ENCODE assay signal across 1 cellular context in the genomic region with DNA sequence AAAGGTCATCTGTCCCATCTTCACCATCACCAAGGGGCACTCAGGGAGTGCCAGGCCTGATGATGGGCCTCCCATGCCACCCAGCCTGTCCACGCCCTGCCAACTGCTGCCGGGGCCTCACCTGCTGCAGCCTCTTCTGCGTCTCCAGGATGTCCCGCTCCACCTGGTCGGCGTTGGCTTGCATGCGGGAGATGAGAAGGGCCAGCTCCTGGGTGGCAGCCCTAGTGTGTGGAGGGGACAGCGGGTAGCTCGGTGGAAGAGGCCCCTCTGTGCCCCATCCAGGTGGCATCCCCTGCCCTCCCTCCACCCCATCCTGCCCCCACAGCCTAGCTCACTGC.
TF ChIP-seq lines count a peak whose summit lies in the region.

No MANE protein-coding gene starts in this region.

TF ChIP-seq in H1, 55 proteins besides CTCF, POLR2A, EP300 and RAD21:
- TF ChIP-seq YY1 (IDR thresholded peaks at IDR 0.05; ENCODE audit: low read depth, low read length) (no peak), RNF2 (IDR thresholded peaks at IDR 0.05; ENCODE audit: borderline replicate concordance, low read depth, low read length, missing control alignments, poor library complexity, severe bottlenecking) (no peak), SP2 (IDR thresholded peaks at IDR 0.05; ENCODE audit: low read length) (no peak), TEAD4 (IDR thresholded peaks at IDR 0.05; ENCODE audit: low read depth, low read length) (no peak), SAP30 (IDR thresholded peaks at IDR 0.05; ENCODE audit: insufficient read depth, insufficient replicate concordance, low read length) (no peak), CTBP2 (IDR thresholded peaks at IDR 0.05; ENCODE audit: borderline replicate concordance, insufficient read depth, insufficient read length, low read length) (no peak), CHD1 (IDR thresholded peaks at IDR 0.05; ENCODE audit: low read depth, low read length) (no peak), EGR1 (IDR thresholded peaks at IDR 0.05; ENCODE audit: borderline replicate concordance, low read depth, low read length) (no peak), CREB1 (IDR thresholded peaks at IDR 0.05) (no peak), SP4 (IDR thresholded peaks at IDR 0.05; ENCODE audit: low read length) (no peak), NRF1 (IDR thresholded peaks at IDR 0.05; ENCODE audit: low read depth, low read length) (no peak), FOSL1 (IDR thresholded peaks at IDR 0.05; ENCODE audit: insufficient read depth, low read depth, low read length) (no peak), BACH1 (IDR thresholded peaks at IDR 0.05; ENCODE audit: low read length) (no peak), CBX8 (IDR thresholded peaks at IDR 0.05; ENCODE audit: borderline replicate concordance, low read depth, low read length) (no peak), JUND (IDR thresholded peaks at IDR 0.05; ENCODE audit: low read length) (no peak), RBBP5 (IDR thresholded peaks at IDR 0.05; ENCODE audit: borderline replicate concordance, low read depth, low read length) (no peak)
- TF ChIP-seq, protein P1, sequence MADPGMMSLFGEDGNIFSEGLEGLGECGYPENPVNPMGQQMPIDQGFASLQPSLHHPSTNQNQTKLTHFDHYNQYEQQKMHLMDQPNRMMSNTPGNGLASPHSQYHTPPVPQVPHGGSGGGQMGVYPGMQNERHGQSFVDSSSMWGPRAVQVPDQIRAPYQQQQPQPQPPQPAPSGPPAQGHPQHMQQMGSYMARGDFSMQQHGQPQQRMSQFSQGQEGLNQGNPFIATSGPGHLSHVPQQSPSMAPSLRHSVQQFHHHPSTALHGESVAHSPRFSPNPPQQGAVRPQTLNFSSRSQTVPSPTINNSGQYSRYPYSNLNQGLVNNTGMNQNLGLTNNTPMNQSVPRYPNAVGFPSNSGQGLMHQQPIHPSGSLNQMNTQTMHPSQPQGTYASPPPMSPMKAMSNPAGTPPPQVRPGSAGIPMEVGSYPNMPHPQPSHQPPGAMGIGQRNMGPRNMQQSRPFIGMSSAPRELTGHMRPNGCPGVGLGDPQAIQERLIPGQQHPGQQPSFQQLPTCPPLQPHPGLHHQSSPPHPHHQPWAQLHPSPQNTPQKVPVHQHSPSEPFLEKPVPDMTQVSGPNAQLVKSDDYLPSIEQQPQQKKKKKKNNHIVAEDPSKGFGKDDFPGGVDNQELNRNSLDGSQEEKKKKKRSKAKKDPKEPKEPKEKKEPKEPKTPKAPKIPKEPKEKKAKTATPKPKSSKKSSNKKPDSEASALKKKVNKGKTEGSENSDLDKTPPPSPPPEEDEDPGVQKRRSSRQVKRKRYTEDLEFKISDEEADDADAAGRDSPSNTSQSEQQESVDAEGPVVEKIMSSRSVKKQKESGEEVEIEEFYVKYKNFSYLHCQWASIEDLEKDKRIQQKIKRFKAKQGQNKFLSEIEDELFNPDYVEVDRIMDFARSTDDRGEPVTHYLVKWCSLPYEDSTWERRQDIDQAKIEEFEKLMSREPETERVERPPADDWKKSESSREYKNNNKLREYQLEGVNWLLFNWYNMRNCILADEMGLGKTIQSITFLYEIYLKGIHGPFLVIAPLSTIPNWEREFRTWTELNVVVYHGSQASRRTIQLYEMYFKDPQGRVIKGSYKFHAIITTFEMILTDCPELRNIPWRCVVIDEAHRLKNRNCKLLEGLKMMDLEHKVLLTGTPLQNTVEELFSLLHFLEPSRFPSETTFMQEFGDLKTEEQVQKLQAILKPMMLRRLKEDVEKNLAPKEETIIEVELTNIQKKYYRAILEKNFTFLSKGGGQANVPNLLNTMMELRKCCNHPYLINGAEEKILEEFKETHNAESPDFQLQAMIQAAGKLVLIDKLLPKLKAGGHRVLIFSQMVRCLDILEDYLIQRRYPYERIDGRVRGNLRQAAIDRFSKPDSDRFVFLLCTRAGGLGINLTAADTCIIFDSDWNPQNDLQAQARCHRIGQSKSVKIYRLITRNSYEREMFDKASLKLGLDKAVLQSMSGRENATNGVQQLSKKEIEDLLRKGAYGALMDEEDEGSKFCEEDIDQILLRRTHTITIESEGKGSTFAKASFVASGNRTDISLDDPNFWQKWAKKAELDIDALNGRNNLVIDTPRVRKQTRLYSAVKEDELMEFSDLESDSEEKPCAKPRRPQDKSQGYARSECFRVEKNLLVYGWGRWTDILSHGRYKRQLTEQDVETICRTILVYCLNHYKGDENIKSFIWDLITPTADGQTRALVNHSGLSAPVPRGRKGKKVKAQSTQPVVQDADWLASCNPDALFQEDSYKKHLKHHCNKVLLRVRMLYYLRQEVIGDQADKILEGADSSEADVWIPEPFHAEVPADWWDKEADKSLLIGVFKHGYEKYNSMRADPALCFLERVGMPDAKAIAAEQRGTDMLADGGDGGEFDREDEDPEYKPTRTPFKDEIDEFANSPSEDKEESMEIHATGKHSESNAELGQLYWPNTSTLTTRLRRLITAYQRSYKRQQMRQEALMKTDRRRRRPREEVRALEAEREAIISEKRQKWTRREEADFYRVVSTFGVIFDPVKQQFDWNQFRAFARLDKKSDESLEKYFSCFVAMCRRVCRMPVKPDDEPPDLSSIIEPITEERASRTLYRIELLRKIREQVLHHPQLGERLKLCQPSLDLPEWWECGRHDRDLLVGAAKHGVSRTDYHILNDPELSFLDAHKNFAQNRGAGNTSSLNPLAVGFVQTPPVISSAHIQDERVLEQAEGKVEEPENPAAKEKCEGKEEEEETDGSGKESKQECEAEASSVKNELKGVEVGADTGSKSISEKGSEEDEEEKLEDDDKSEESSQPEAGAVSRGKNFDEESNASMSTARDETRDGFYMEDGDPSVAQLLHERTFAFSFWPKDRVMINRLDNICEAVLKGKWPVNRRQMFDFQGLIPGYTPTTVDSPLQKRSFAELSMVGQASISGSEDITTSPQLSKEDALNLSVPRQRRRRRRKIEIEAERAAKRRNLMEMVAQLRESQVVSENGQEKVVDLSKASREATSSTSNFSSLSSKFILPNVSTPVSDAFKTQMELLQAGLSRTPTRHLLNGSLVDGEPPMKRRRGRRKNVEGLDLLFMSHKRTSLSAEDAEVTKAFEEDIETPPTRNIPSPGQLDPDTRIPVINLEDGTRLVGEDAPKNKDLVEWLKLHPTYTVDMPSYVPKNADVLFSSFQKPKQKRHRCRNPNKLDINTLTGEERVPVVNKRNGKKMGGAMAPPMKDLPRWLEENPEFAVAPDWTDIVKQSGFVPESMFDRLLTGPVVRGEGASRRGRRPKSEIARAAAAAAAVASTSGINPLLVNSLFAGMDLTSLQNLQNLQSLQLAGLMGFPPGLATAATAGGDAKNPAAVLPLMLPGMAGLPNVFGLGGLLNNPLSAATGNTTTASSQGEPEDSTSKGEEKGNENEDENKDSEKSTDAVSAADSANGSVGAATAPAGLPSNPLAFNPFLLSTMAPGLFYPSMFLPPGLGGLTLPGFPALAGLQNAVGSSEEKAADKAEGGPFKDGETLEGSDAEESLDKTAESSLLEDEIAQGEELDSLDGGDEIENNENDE (IDR thresholded peaks at IDR 0.05; ENCODE audit: insufficient replicate concordance, low read length), result no peak
